Comparison of ENCODE assay signal across 3 cellular contexts in genomic region chr3:16180737-16181134, GRCh38.
TF ChIP-seq lines count a peak whose summit lies in the region.

No MANE protein-coding gene starts in this region.

TF ChIP-seq in SK-N-SH, 30 proteins besides CTCF, POLR2A, EP300 and RAD21:
- TF ChIP-seq ELF1 (IDR thresholded peaks at IDR 0.05) (no peak), USF2 (IDR thresholded peaks at IDR 0.05; ENCODE audit: borderline replicate concordance, low read depth, low read length) (no peak), POLR2AphosphoS5 (IDR thresholded peaks at IDR 0.05; ENCODE audit: low read depth, low read length) (no peak), FOXJ3 (CRISPR knock-in tag; IDR thresholded peaks at IDR 0.05) (no peak), SMC3 (IDR thresholded peaks at IDR 0.05; ENCODE audit: low read depth, low read length) (no peak), IRF3 (IDR thresholded peaks at IDR 0.05; ENCODE audit: low read depth, low read length) (no peak), PBX3 (IDR thresholded peaks at IDR 0.05) (no peak), JUND (IDR thresholded peaks at IDR 0.05) (no peak), TCF12 (IDR thresholded peaks at IDR 0.05) (no peak), FOXM1 (IDR thresholded peaks at IDR 0.05; ENCODE audit: low read depth) (no peak), GABPA (IDR thresholded peaks at IDR 0.05; ENCODE audit: low read depth) (no peak)

TF ChIP-seq in SK-N-SH treated with all-trans-retinoic acid at 6 μM for 48 hours, 23 proteins besides CTCF, POLR2A, EP300 and RAD21:
- TF ChIP-seq PATZ1 (CRISPR knock-in tag; IDR thresholded peaks at IDR 0.05; ENCODE audit: borderline replicate concordance), result no peak
- no peak for TF ChIP-seq CSDC2 (CRISPR knock-in tag; IDR thresholded peaks at IDR 0.05)
- TF ChIP-seq CREB5 (CRISPR knock-in tag; IDR thresholded peaks at IDR 0.05; ENCODE audit: low read depth), result no peak
- no peak for TF ChIP-seq TSHZ2 (CRISPR knock-in tag; IDR thresholded peaks at IDR 0.05)
- TF ChIP-seq ZC3H10 (CRISPR knock-in tag; IDR thresholded peaks at IDR 0.05), result no peak
- no peak for TF ChIP-seq ZNF8 (CRISPR knock-in tag; IDR thresholded peaks at IDR 0.05)

TF ChIP-seq in K562, 482 proteins besides CTCF, POLR2A, EP300 and RAD21:
- peak; percentile 89 for TF ChIP-seq RBM25 (IDR thresholded peaks at IDR 0.05; ENCODE audit: low read depth, low read length, severe bottlenecking)
- no peak for TF ChIP-seq HDAC2 (IDR thresholded peaks at IDR 0.05)
- TF ChIP-seq NRF1 (conservative IDR thresholded peaks at IDR 0.05 in 1 of 2, IDR thresholded peaks at IDR 0.05 in 1 of 2), result no peak
- no peak for TF ChIP-seq RBM17 (IDR thresholded peaks at IDR 0.05; ENCODE audit: borderline replicate concordance, low read depth, low read length)
- 0 out of 4 replicates have a peak, but pooled peaks of 1 of the 2 experiments have one; percentile 12 for TF ChIP-seq RCOR1 (IDR thresholded peaks at IDR 0.05; ENCODE audit: borderline replicate concordance in 1 of 2, low read depth in 2 of 2, low read length in 2 of 2)
- TF ChIP-seq ZNF609 (CRISPR knock-in tag; IDR thresholded peaks at IDR 0.05; ENCODE audit: borderline replicate concordance), result no peak
- peak; percentile 83 for TF ChIP-seq ZFP36 (IDR thresholded peaks at IDR 0.05; ENCODE audit: low read depth, low read length, partially characterized antibody)
- TF ChIP-seq BCOR (IDR thresholded peaks at IDR 0.05), result peak; percentile 89
- 0 out of 2 replicates have a peak, but pooled peaks have one; percentile 35 for TF ChIP-seq ADNP (tag; IDR thresholded peaks at IDR 0.05)
- 0 out of 2 replicates have a peak, but pooled peaks have one; percentile 63 for TF ChIP-seq SMARCA5 (IDR thresholded peaks at IDR 0.05)
- TF ChIP-seq KDM1A (IDR thresholded peaks at IDR 0.05), result peak; percentile 41 to 53; a peak in 2 of 4 replicates
- TF ChIP-seq MCM3 (IDR thresholded peaks at IDR 0.05), result no peak
